ENCODE assay signal across 14 cellular contexts in genomic region chr1:161073474-161074121, GRCh38. TPM values are rescaled to one million over a fixed set of nuclear protein-coding genes. Genes with fewer than 3 reads are reported as not detected.
DNase-seq lines count a peak whose midpoint lies in the region; TF ChIP-seq lines count a peak whose summit lies in the region.
"Had no signal": no experiment of that assay in that cellular context is flagged by ENCODE, and none has a peak within 500 bp of the region (broad histone marks: within the 10 kb centered on the region; RNA-seq: fewer than 3 reads in every experiment).

No MANE protein-coding gene starts in this region.

- no peak overlapping the region for H3K4me2 ChIP-seq in mesenchymal stem cell (ENCODE audit: low read length, poor library complexity, severe bottlenecking)

- no peak overlapping the region for H3K23ac ChIP-seq in mesenchymal stem cell (ENCODE audit: low read length in 2 of 2)

- peak overlapping the region in 1 of 2 experiments; percentile 11 for H2BK12ac ChIP-seq in mesenchymal stem cell (ENCODE audit: low read length in 2 of 2)

- H3K4me1 ChIP-seq in mesenchymal stem cell (ENCODE audit: control insufficient read depth, insufficient read depth, low read depth, low read length), result no peaks in the 10 kb centered on the region
- no peaks in the 10 kb centered on the region for H3K4me1 ChIP-seq in esophagus muscularis mucosa
- H3K4me1 ChIP-seq: psoas muscle had no signal

- peak; percentile 16 for TF ChIP-seq CTCF in GM12873 (IDR thresholded peaks at IDR 0.05; ENCODE audit: insufficient read depth, low read depth, low read length, missing control alignments)
- TF ChIP-seq CTCF in esophagus muscularis mucosa (IDR thresholded peaks at IDR 0.05), result no peak

- H3K4me1 Mint-ChIP-seq in activated T-helper 2 cell treated with anti-CD3 and anti-CD28 coated beads, Interferon-gamma antibody, Interleukin-2, Interleukin-4, amounts not matched to agents 10 μg/mL and 5 μg/mL and 100 μg/mL, durations not matched to agents 14 hours and 24 hours and 36 hours (ENCODE audit: low read depth), result peaks cover 17% of the 10 kb centered on the region

- no peaks in the 10 kb centered on the region for H3K9me3 Mint-ChIP-seq in activated T-helper 2 cell treated with anti-CD3 and anti-CD28 coated beads, Interferon-gamma antibody, Interleukin-2, Interleukin-4, amounts not matched to agents 10 μg/mL and 5 μg/mL and 100 μg/mL, durations not matched to agents 14 hours and 24 hours and 36 hours

- TF ChIP-seq POLR2A in esophagus muscularis mucosa (IDR thresholded peaks at IDR 0.05; ENCODE audit: low read depth), result no peak

- WGBS in mesenchymal stem cell, result 71% methylated on average over 7 of the region's 7 CpGs
- WGBS in esophagus muscularis mucosa, result 81% methylated on average over 6 of the region's 7 CpGs

- H3K4me3 ChIP-seq in mesenchymal stem cell (ENCODE audit: insufficient read depth in 1 of 2, low read depth in 1 of 2, low read length in 2 of 2), result no peak overlapping the region
- H3K4me3 ChIP-seq in esophagus muscularis mucosa, result no peak overlapping the region
- H3K4me3 ChIP-seq: psoas muscle had no signal

- no peak overlapping the region for H2AFZ ChIP-seq in mesenchymal stem cell (ENCODE audit: low read depth, low read length)

- H3K18ac ChIP-seq in mesenchymal stem cell (ENCODE audit: low read depth in 1 of 2, low read length in 2 of 2), result no peak overlapping the region

- peak overlapping the region; percentile 32 for H4K8ac ChIP-seq in mesenchymal stem cell (ENCODE audit: low read length)

- H2BK120ac ChIP-seq in mesenchymal stem cell (ENCODE audit: low read depth, low read length), result no peak overlapping the region

- no peak overlapping the region for H2BK15ac ChIP-seq in mesenchymal stem cell (ENCODE audit: low read depth, poor library complexity, severe bottlenecking)

- no peak overlapping the region for H2AK5ac ChIP-seq in mesenchymal stem cell (ENCODE audit: low read length, severe bottlenecking)

- H3K4me3 Mint-ChIP-seq in activated T-helper 2 cell treated with anti-CD3 and anti-CD28 coated beads, Interferon-gamma antibody, Interleukin-2, Interleukin-4, amounts not matched to agents 10 μg/mL and 5 μg/mL and 100 μg/mL, durations not matched to agents 14 hours and 24 hours and 36 hours (ENCODE audit: low read depth), result no peak overlapping the region

- no peak overlapping the region for H3K9ac ChIP-seq in mesenchymal stem cell (ENCODE audit: low read length)

- H3K27me3 ChIP-seq in mesenchymal stem cell (ENCODE audit: control insufficient read depth in 1 of 2, insufficient read depth in 1 of 2, low read length in 2 of 2) (no peaks in the 10 kb centered on the region), esophagus muscularis mucosa (peaks cover 0 to 8% (median 0%) of the 10 kb centered on the region in 4 donors)

- peak overlapping the region; percentile 3 for H4K91ac ChIP-seq in mesenchymal stem cell (ENCODE audit: low read length)

- no peaks in the 10 kb centered on the region for H3K79me1 ChIP-seq in mesenchymal stem cell (replicated peaks; ENCODE audit: low read length, poor library complexity, severe bottlenecking)

- no peak overlapping the region for H3K4ac ChIP-seq in mesenchymal stem cell (ENCODE audit: low read depth in 1 of 2, low read length in 2 of 2)

- H3K9me3 ChIP-seq in mesenchymal stem cell (ENCODE audit: control insufficient read depth, low read length) (no peaks in the 10 kb centered on the region), esophagus muscularis mucosa (no peaks in the 10 kb centered on the region)
- H3K9me3 ChIP-seq: psoas muscle had no signal

- DNase-seq in SW480 (ENCODE audit: low spot score) (peak; percentile 62), mesenchymal stem cell (no peak), DMS114 treated with DMSO at 0.1 percent for 48 hours (lab: John Stamatoyannopoulos, UW; ENCODE audit: unreplicated experiment) (no peak), esophagus muscularis mucosa (ENCODE audit: extremely low spot score) (no peak)
- no peak for DNase-seq in activated T-helper 2 cell treated with anti-CD3 and anti-CD28 coated beads, Interferon-gamma antibody, Interleukin-2, Interleukin-4, amounts not matched to agents 10 μg/mL and 5 μg/mL and 100 μg/mL, durations not matched to agents 14 hours and 24 hours and 36 hours (ENCODE audit: low spot score)
- DNase-seq: activated CD4-positive, alpha-beta T cell treated with anti-CD3 and anti-CD28 coated beads for 48 hours; activated gamma-delta T cell; central memory CD4-positive, alpha-beta T cell; NCI-H2081 treated with DMSO at 0.1 percent for 48 hours; psoas muscle; stimulated activated CD4-positive, alpha-beta T cell treated with anti-CD3 and anti-CD28 coated beads, Interleukin-4, amount 100 ng/mL, for 4 hours had no signal

- intact Hi-C loops in activated T-helper 2 cell treated with anti-CD3 and anti-CD28 coated beads, Interferon-gamma antibody, Interleukin-2, Interleukin-4, amounts not matched to agents 10 μg/mL and 5 μg/mL and 100 μg/mL, durations not matched to agents 14 hours and 24 hours and 36 hours (cut with micrococcal nuclease), result loop anchor here (5.0 kb wide), 1 partner anchor 59 kb away; the partner anchor contains the start of gene DEDD
- intact Hi-C loops in esophagus muscularis mucosa (cut with DNase I), result no loop called here

- no peak overlapping the region for H2BK5ac ChIP-seq in mesenchymal stem cell (ENCODE audit: low read depth, low read length, poor library complexity, severe bottlenecking)

- H3K36me3 Mint-ChIP-seq in activated T-helper 2 cell treated with anti-CD3 and anti-CD28 coated beads, Interferon-gamma antibody, Interleukin-2, Interleukin-4, amounts not matched to agents 10 μg/mL and 5 μg/mL and 100 μg/mL, durations not matched to agents 14 hours and 24 hours and 36 hours (ENCODE audit: low read depth), result peaks cover 6% of the 10 kb centered on the region

- H3K36me3 ChIP-seq in mesenchymal stem cell (ENCODE audit: control insufficient read depth in 1 of 2, insufficient read depth in 2 of 2, low read depth in 1 of 2, low read length in 2 of 2) (no peaks in the 10 kb centered on the region), esophagus muscularis mucosa (no peaks in the 10 kb centered on the region)

- TF ChIP-seq EP300 in esophagus muscularis mucosa (IDR thresholded peaks at IDR 0.05), result no peak

- H3K27me3 Mint-ChIP-seq in activated T-helper 2 cell treated with anti-CD3 and anti-CD28 coated beads, Interferon-gamma antibody, Interleukin-2, Interleukin-4, amounts not matched to agents 10 μg/mL and 5 μg/mL and 100 μg/mL, durations not matched to agents 14 hours and 24 hours and 36 hours (ENCODE audit: low read depth), result no peaks in the 10 kb centered on the region

- no peak overlapping the region for H3K14ac ChIP-seq in mesenchymal stem cell (ENCODE audit: low read length in 2 of 2)

- no peak overlapping the region for H3K27ac ChIP-seq in mesenchymal stem cell (ENCODE audit: low read length, poor library complexity, severe bottlenecking)
- H3K27ac ChIP-seq in esophagus muscularis mucosa (replicated peaks in 1 of 4), result no peak overlapping the region
- H3K27ac ChIP-seq: psoas muscle had no signal

- H3K27ac Mint-ChIP-seq in activated T-helper 2 cell treated with anti-CD3 and anti-CD28 coated beads, Interferon-gamma antibody, Interleukin-2, Interleukin-4, amounts not matched to agents 10 μg/mL and 5 μg/mL and 100 μg/mL, durations not matched to agents 14 hours and 24 hours and 36 hours, result no peak overlapping the region

RNA-seq across cellular contexts. Expression of gene ARHGAP30, which starts 3.9 kb away (rescaled TPM):
- polyA plus RNA-seq in mesenchymal stem cell (2013, experiment 1 of 2), result 0.04 TPM
- polyA plus RNA-seq in mesenchymal stem cell (2013, experiment 2 of 2), result 0.03 TPM
- 161 and 170 TPM in 2 replicates for total RNA-seq in activated T-helper 2 cell treated with anti-CD3 and anti-CD28 coated beads, Interferon-gamma antibody, Interleukin-2, Interleukin-4, amounts not matched to agents 10 μg/mL and 5 μg/mL and 100 μg/mL, durations not matched to agents 14 hours and 24 hours and 36 hours
- total RNA-seq in esophagus muscularis mucosa, result 10 to 100 TPM in 1 of 4 donors, 1 to 10 TPM in 3; 4.6 to 14.1 (median 6.9) TPM
- total RNA-seq: LHCN-M2 had no signal
- polyA plus RNA-seq: BJ had no signal

RNA-seq across cellular contexts. Expression of gene NECTIN4, which starts 15.8 kb away (rescaled TPM):
- 0.03 TPM for polyA plus RNA-seq in mesenchymal stem cell (2013, experiment 1 of 2)
- 0.01 TPM for polyA plus RNA-seq in mesenchymal stem cell (2013, experiment 2 of 2)
- total RNA-seq in activated T-helper 2 cell treated with anti-CD3 and anti-CD28 coated beads, Interferon-gamma antibody, Interleukin-2, Interleukin-4, amounts not matched to agents 10 μg/mL and 5 μg/mL and 100 μg/mL, durations not matched to agents 14 hours and 24 hours and 36 hours, result 0.05 TPM in 1 of 2 replicates, not detected in the other
- not detected for total RNA-seq in esophagus muscularis mucosa
- total RNA-seq: LHCN-M2, psoas muscle had no signal
- polyA plus RNA-seq: BJ had no signal

RNA-seq across cellular contexts. Expression of gene KLHDC9, which starts 24.6 kb away (rescaled TPM):
- polyA plus RNA-seq in mesenchymal stem cell (2013, experiment 1 of 2), result 1.3 TPM
- 1.7 TPM for polyA plus RNA-seq in mesenchymal stem cell (2013, experiment 2 of 2)
- total RNA-seq in activated T-helper 2 cell treated with anti-CD3 and anti-CD28 coated beads, Interferon-gamma antibody, Interleukin-2, Interleukin-4, amounts not matched to agents 10 μg/mL and 5 μg/mL and 100 μg/mL, durations not matched to agents 14 hours and 24 hours and 36 hours, result not detected in 2 replicates
- total RNA-seq in esophagus muscularis mucosa, result 1 to 10 TPM; 5.1 to 8.3 (median 7.6) TPM

RNA-seq across cellular contexts. Expression of gene USF1, which starts 27.8 kb away (rescaled TPM):
- 22.4 TPM for polyA plus RNA-seq in mesenchymal stem cell (2013, experiment 1 of 2)
- polyA plus RNA-seq in mesenchymal stem cell (2013, experiment 2 of 2), result 21.8 TPM
- total RNA-seq in activated T-helper 2 cell treated with anti-CD3 and anti-CD28 coated beads, Interferon-gamma antibody, Interleukin-2, Interleukin-4, amounts not matched to agents 10 μg/mL and 5 μg/mL and 100 μg/mL, durations not matched to agents 14 hours and 24 hours and 36 hours, result 49.1 and 53.2 TPM in 2 replicates
- 10 to 100 TPM; 36.5 to 54.2 (median 48.7) TPM for total RNA-seq in esophagus muscularis mucosa

RNA-seq across cellular contexts. Expression of gene TSTD1, which starts 34.8 kb away (rescaled TPM):
- polyA plus RNA-seq in mesenchymal stem cell (2013, experiment 1 of 2), result 0.57 TPM
- polyA plus RNA-seq in mesenchymal stem cell (2013, experiment 2 of 2), result 0.51 TPM
- 49.0 and 49.1 TPM in 2 replicates for total RNA-seq in activated T-helper 2 cell treated with anti-CD3 and anti-CD28 coated beads, Interferon-gamma antibody, Interleukin-2, Interleukin-4, amounts not matched to agents 10 μg/mL and 5 μg/mL and 100 μg/mL, durations not matched to agents 14 hours and 24 hours and 36 hours
- total RNA-seq in esophagus muscularis mucosa, result 10 to 100 TPM; 19.0 to 46.5 (median 29.4) TPM

Comparison
In these comparisons a context has a peak if more than half of its experiments do, and no peak if none do; other contexts are left out.
1. RNA of gene ARHGAP30, which starts 3.9 kb away (total RNA-seq): 161 to 170 TPM in activated T-helper 2 cell treated with anti-CD3 and anti-CD28 coated beads, Interferon-gamma antibody, Interleukin-2, Interleukin-4, amounts not matched to agents 10 μg/mL and 5 μg/mL and 100 μg/mL, durations not matched to agents 14 hours and 24 hours and 36 hours; 4.6 to 14.1 TPM in esophagus muscularis mucosa; every median in the first group is over 10 times any median in the second.